ENCODE assay signal across 8 cellular contexts in genomic region chr10:58385784-58386112, GRCh38. TPM values are rescaled to one million over a fixed set of nuclear protein-coding genes. Genes with fewer than 3 reads are reported as not detected.
DNase-seq lines count a peak whose midpoint lies in the region; ATAC-seq lines count a peak whose summit lies in the region.

No MANE protein-coding gene starts in this region.

- H3K27ac ChIP-seq in rectal smooth muscle tissue (ENCODE audit: low read depth, low read length) = peak overlapping the region; percentile 76

- DNase-seq in DMS53 (lab: John Stamatoyannopoulos, UW) (peak; percentile 54), DMS53 treated with DMSO at 0.1 percent for 48 hours (lab: John Stamatoyannopoulos, UW; ENCODE audit: unreplicated experiment) (no peak), LHCN-M2 (ENCODE audit: low read depth) (peak; percentile 29), left cardiac atrium (peak; percentile 23), Ammon's horn (ENCODE audit: low spot score) (no peak)

- H3K9ac ChIP-seq in rectal smooth muscle tissue (ENCODE audit: low read length) = peak overlapping the region; percentile 53

- peak overlapping the region; percentile 98 for H3K27ac Mint-ChIP-seq in activated naive CD8-positive, alpha-beta T cell

- H3K27me3 Mint-ChIP-seq in activated naive CD8-positive, alpha-beta T cell = no peaks in the 10 kb centered on the region

- H3K4me1 ChIP-seq in rectal smooth muscle tissue (ENCODE audit: control insufficient read depth, insufficient read depth, low read length) = peaks cover 9% of the 10 kb centered on the region

- H3K4me3 ChIP-seq in rectal smooth muscle tissue (ENCODE audit: low read length) = peak overlapping the region; percentile 77

- intact Hi-C loops in left cardiac atrium (cut with DNase I) = loop anchor here in 1 of 2 donors (10.0 kb wide), 1 partner anchor 51 kb away; the partner anchor contains the start of gene UBE2D1

- H3K4me3 Mint-ChIP-seq in activated naive CD8-positive, alpha-beta T cell = peak overlapping the region; percentile 97

- no peaks in the 10 kb centered on the region for H3K9me3 Mint-ChIP-seq in activated naive CD8-positive, alpha-beta T cell (ENCODE audit: low read depth)

- no peaks in the 10 kb centered on the region for H3K27me3 ChIP-seq in rectal smooth muscle tissue (ENCODE audit: control insufficient read depth, insufficient read depth, low read length)

- peaks cover 6% of the 10 kb centered on the region for H3K36me3 Mint-ChIP-seq in activated naive CD8-positive, alpha-beta T cell

- peaks cover 2% of the 10 kb centered on the region for H3K36me3 ChIP-seq in rectal smooth muscle tissue (ENCODE audit: control insufficient read depth, insufficient read depth, low read length)

- ATAC-seq in GM21576 (IDR thresholded peaks at IDR 0.05; ENCODE audit: unreplicated experiment) (peak; percentile 6), left cardiac atrium (peak; percentile 8 to 22)

- H3K4me1 Mint-ChIP-seq in activated naive CD8-positive, alpha-beta T cell (ENCODE audit: low read depth) = peaks cover 55% of the 10 kb centered on the region

RNA-seq across cellular contexts. Expression of gene TFAM, which starts 0.5 kb away (rescaled TPM):
- total RNA-seq in LHCN-M2 (2014; rRNA removed) (29.9 and 44.9 TPM in 2 replicates), left cardiac atrium (10 to 100 TPM; 32.2 to 32.6 TPM)
- 13.6 TPM for polyA plus RNA-seq in LHCN-M2 (2012)

RNA-seq across cellular contexts. Expression of gene UBE2D1, which starts 50.9 kb away (rescaled TPM):
- 17.1 and 18.5 TPM in 2 replicates for total RNA-seq in LHCN-M2 (2014; rRNA removed)
- polyA plus RNA-seq in LHCN-M2 (2012) = 6.0 TPM
- total RNA-seq in left cardiac atrium = 10 to 100 TPM; 27.8 to 31.3 TPM

Comparison
In these comparisons a context has a peak if more than half of its experiments do, and no peak if none do; other contexts are left out.
1. DNase-seq: peak in DMS53 (single experiment), LHCN-M2 (single experiment) and left cardiac atrium (single experiment); none in DMS53 treated with DMSO at 0.1 percent for 48 hours (single experiment) and Ammon's horn (single experiment).